Comparison of ENCODE assay signal across 8 cellular contexts in genomic region chr1:151058682-151059341, GRCh38. TPM values are rescaled to one million over a fixed set of nuclear protein-coding genes. Genes with fewer than 3 reads are reported as not detected.
DNase-seq lines count a peak whose midpoint lies in the region; ATAC-seq, FAIRE-seq and TF ChIP-seq lines count a peak whose summit lies in the region.

No MANE protein-coding gene starts in this region.

- H3K36me3 ChIP-seq in adrenal gland (replicated peaks in 1 of 2) (peaks cover 0 to 25% of the 10 kb centered on the region in 2 donors), iPS-18a (ENCODE audit: control insufficient read depth, low read depth, low read length) (peaks cover 28% of the 10 kb centered on the region)

- no peak for ATAC-seq in GM21737 (IDR thresholded peaks at IDR 0.05; ENCODE audit: unreplicated experiment)

- H3K4me3 ChIP-seq in adrenal gland (peak overlapping the region; percentile 92 to 99 (median 96)), iPS-18a (ENCODE audit: low read length) (peak overlapping the region; percentile 83), skin epidermis (peak overlapping the region; percentile 65 to 86 (median 80))

- peaks cover 30% of the 10 kb centered on the region in 2 donors for H3K4me1 ChIP-seq in adrenal gland (replicated peaks in 1 of 2)
- H3K4me1 ChIP-seq in iPS-18a (ENCODE audit: control insufficient read depth, low read depth, low read length) = peaks cover 24% of the 10 kb centered on the region

- H3K9ac ChIP-seq in iPS-18a (ENCODE audit: low read length) = peak overlapping the region; percentile 88

- H3K9me3 ChIP-seq in adrenal gland (replicated peaks in 1 of 3) (no peaks in the 10 kb centered on the region), iPS-18a (ENCODE audit: control insufficient read depth, low read depth, low read length) (no peaks in the 10 kb centered on the region)

- TF ChIP-seq CTCF in adrenal gland (IDR thresholded peaks at IDR 0.05) = no peak

- no peaks in the 10 kb centered on the region for H3K27me3 ChIP-seq in adrenal gland
- no peaks in the 10 kb centered on the region for H3K27me3 ChIP-seq in iPS-18a (ENCODE audit: control insufficient read depth, insufficient read depth, low read length)

- 0 to 1% (median 1%) methylated on average over 11 to 18 of the region's 18 CpGs for WGBS in adrenal gland, 4 donors

- no peak for FAIRE-seq in GM12891 (lab: Jason Lieb, UNC)

- intact Hi-C loops in adrenal gland (cut with DNase I) = no loop called here

- TF ChIP-seq POLR2A in adrenal gland (IDR thresholded peaks at IDR 0.05) (no peak), GM12891 (IDR thresholded peaks at IDR 0.05; ENCODE audit: low read depth, low read length) (no peak)

- H3K27ac ChIP-seq in adrenal gland = peak overlapping the region; percentile 86 to 98 (median 94)
- H3K27ac ChIP-seq in iPS-18a (ENCODE audit: low read length) = peak overlapping the region; percentile 77
- peak overlapping the region; percentile 81 to 100 (median 96) for H3K27ac ChIP-seq in skin epidermis

- peak; percentile 31 for DNase-seq in ELR (ENCODE audit: low read depth)
- DNase-seq in NCI-H128 (lab: John Stamatoyannopoulos, UW; ENCODE audit: unreplicated experiment) = peak; percentile 40
- DNase-seq in adrenal gland = peak in 5 of 7 donors; percentile 23 to 48 (median 32)
- no peak for DNase-seq in SKM-1 (lab: John Stamatoyannopoulos, UW; ENCODE audit: unreplicated experiment)
- no peak for DNase-seq in GM12891 (ENCODE audit: insufficient read length, low spot score)

TF ChIP-seq in GM12891, 5 proteins besides CTCF, POLR2A, EP300 and RAD21:
- TF ChIP-seq PAX5 (IDR thresholded peaks at IDR 0.05; ENCODE audit: insufficient read depth, low read length, severe bottlenecking) (no peak), POU2F2 (IDR thresholded peaks at IDR 0.05; ENCODE audit: low read depth, low read length) (no peak)
TF ChIP-seq in GM12891: peak in this region for 0.

RNA-seq across cellular contexts. Expression of gene CDC42SE1, which starts 0.6 kb away (rescaled TPM):
- total RNA-seq in adrenal gland = 100 to 1,000 TPM in 2 of 8 donors, 10 to 100 TPM in 6; 53.6 to 109 (median 87.1) TPM
- 10 to 100 TPM; 45.5 to 85.8 (median 55.8) TPM for polyA plus RNA-seq in adrenal gland
- polyA plus RNA-seq in GM12891 (2012; ENCODE audit: low read depth, missing spikeins) = 51.2 TPM

RNA-seq across cellular contexts. Expression of gene MLLT11, which starts 1.4 kb away (rescaled TPM):
- 10 to 100 TPM in 1 of 8 donors, 1 to 10 TPM in 7; 1.6 to 11.5 (median 3.2) TPM for total RNA-seq in adrenal gland
- 10 to 100 TPM in 1 of 3 donors, 1 to 10 TPM in 2; 4.3 to 17.4 (median 9.0) TPM for polyA plus RNA-seq in adrenal gland
- 4.5 TPM for polyA plus RNA-seq in GM12891 (2012; ENCODE audit: low read depth, missing spikeins)

RNA-seq across cellular contexts. Expression of gene C1orf56, which starts 11.3 kb away (rescaled TPM):
- total RNA-seq in adrenal gland = 10 to 100 TPM in 7 of 8 donors, 1 to 10 TPM in 1; 9.6 to 29.7 (median 15.4) TPM
- 10 to 100 TPM in 1 of 3 donors, 1 to 10 TPM in 2; 8.3 to 10.3 (median 8.3) TPM for polyA plus RNA-seq in adrenal gland
- polyA plus RNA-seq in GM12891 (2012; ENCODE audit: low read depth, missing spikeins) = 1.2 TPM

RNA-seq across cellular contexts. Expression of gene GABPB2, which starts 11.7 kb away (rescaled TPM):
- total RNA-seq in adrenal gland = 10 to 100 TPM in 7 of 8 donors, 1 to 10 TPM in 1; 8.5 to 37.1 (median 13.5) TPM
- 10 to 100 TPM in 2 of 3 donors, 1 to 10 TPM in 1; 8.3 to 15.3 (median 11.8) TPM for polyA plus RNA-seq in adrenal gland
- 3.6 TPM for polyA plus RNA-seq in GM12891 (2012; ENCODE audit: low read depth, missing spikeins)

RNA-seq across cellular contexts. Expression of gene BNIPL, which starts 22.4 kb away (rescaled TPM):
- 1 to 10 TPM in 1 of 8 donors, under 1 TPM in 4, not detected in 3; 0.11 to 2.4 (median 0.27) TPM for total RNA-seq in adrenal gland
- polyA plus RNA-seq in adrenal gland = 1 to 10 TPM in 1 of 3 donors, under 1 TPM in 2; 0.05 to 1.4 (median 0.24) TPM
- 0.31 TPM for polyA plus RNA-seq in GM12891 (2012; ENCODE audit: low read depth, missing spikeins)

Comparison
In these comparisons a context has a peak if more than half of its experiments do, and no peak if none do; other contexts are left out.
1. DNase-seq: peak in ELR (single experiment), NCI-H128 (single experiment) and adrenal gland (5 of 7); none in SKM-1 (single experiment) and GM12891 (single experiment).
2. Peak in every context shown above with its lines, with median percentiles within 50 percentile points of each other: H3K27ac ChIP-seq and H3K4me3 ChIP-seq.